ENCODE assay signal across 14 cellular contexts in the genomic region with DNA sequence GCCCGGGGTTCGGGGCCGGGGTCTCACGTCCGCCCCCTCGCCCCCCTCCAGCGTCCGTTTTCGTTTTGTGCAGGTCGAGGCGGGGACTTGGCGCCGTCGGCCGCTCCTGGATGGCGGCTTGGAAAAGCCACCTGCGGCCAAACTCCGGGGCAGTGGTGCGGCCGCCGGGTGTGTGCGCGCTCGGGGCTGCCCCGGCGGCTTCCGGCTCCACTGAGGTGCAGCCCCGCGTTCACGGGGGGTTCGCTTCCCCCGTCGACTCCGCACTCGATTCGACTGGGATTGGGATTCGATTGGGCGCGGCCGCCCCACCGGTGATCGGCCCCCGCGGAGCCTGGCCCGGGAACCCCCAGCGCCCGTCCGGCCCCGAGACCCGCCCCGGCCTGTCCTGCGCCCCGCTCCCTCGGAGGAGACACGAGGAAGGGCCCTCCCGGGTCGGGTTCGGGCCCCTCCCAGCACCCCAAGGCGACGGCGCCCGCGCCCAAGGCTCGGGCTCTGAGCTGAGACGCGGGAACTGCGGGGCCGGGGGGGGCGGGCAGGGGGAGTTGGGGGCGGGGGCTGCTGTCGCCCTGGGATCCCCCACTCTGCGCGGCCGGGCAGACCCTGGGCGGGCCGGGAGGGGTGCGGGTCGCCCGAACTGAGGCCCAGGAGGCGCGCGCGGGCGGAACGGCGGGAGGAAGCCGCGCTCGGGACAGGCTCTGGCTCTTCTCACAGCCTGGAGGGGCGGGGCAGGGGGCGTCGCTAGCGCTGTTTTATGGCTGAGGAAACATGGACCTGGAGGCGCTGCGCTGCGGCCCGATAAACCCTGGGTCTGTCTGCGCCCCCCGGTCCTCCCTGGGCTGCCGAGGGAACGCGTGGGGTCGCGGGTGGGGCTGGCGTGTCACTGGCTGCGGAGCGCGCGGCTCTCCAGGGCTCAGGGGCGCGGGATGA. TPM values are rescaled to one million over a fixed set of nuclear protein-coding genes. Genes with fewer than 3 reads are reported as not detected.
DNase-seq lines count a peak whose midpoint lies in the region; ATAC-seq and TF ChIP-seq lines count a peak whose summit lies in the region.
"Had no signal": no experiment of that assay in that cellular context is flagged by ENCODE, and none has a peak within 500 bp of the region (broad histone marks: within the 10 kb centered on the region; RNA-seq: fewer than 3 reads in every experiment).

No MANE protein-coding gene starts in this region.

- H3K9me3 ChIP-seq in iPS-15b (ENCODE audit: control insufficient read depth, insufficient read depth, low read length) (no peaks in the 10 kb centered on the region), smooth muscle cell (replicated peaks; ENCODE audit: low read depth) (no peaks in the 10 kb centered on the region), body of pancreas (no peaks in the 10 kb centered on the region), SJCRH30 (replicated peaks) (no peaks in the 10 kb centered on the region)

- TF ChIP-seq CTCF in smooth muscle cell (IDR thresholded peaks at IDR 0.05; ENCODE audit: borderline replicate concordance, insufficient read depth, poor library complexity, severe bottlenecking): no peak
- TF ChIP-seq CTCF in body of pancreas (IDR thresholded peaks at IDR 0.05): no peak

- H3K4me3 ChIP-seq in iPS-15b (ENCODE audit: low read depth, low read length) (peak overlapping the region; percentile 8), smooth muscle cell (no peak overlapping the region), body of pancreas (no peak overlapping the region), SJCRH30 (no peak overlapping the region)
- H3K4me3 ChIP-seq: ovary, SJSA1 had no signal

- TF ChIP-seq POLR2A in body of pancreas (IDR thresholded peaks at IDR 0.05): no peak

- intact Hi-C loops in body of pancreas (cut with DNase I): loop anchor here (10.0 kb wide), 1 partner anchor 133 kb away; no protein-coding TSS in a partner anchor

- WGBS in smooth muscle cell (ENCODE audit: low lambda C conversion rate): 6% methylated on average over 46 of the region's 111 CpGs
- WGBS in body of pancreas, 2 donors: 2% methylated on average over 56 of the region's 111 CpGs; no CpG with 5 or more reads in 1 of the 2 donors

- H3K4me1 ChIP-seq in iPS-15b (ENCODE audit: control insufficient read depth, insufficient read depth, low read length): peaks cover 4% of the 10 kb centered on the region
- no peaks in the 10 kb centered on the region for H3K4me1 ChIP-seq in smooth muscle cell (ENCODE audit: low read depth)
- peaks cover 26% of the 10 kb centered on the region for H3K4me1 ChIP-seq in body of pancreas
- no peaks in the 10 kb centered on the region for H3K4me1 ChIP-seq in SJCRH30

- H3K27me3 ChIP-seq in iPS-15b (ENCODE audit: control insufficient read depth, insufficient read depth, low read length) (peaks cover 52% of the 10 kb centered on the region), smooth muscle cell (ENCODE audit: low read depth) (peaks cover 85% of the 10 kb centered on the region), body of pancreas (peaks cover 0 to 33% of the 10 kb centered on the region in 2 donors), SJCRH30 (no peaks in the 10 kb centered on the region)

- peaks cover 40% of the 10 kb centered on the region for H4K20me1 ChIP-seq in smooth muscle cell (ENCODE audit: low read depth)

- DNase-seq in NCI-H2227 (lab: John Stamatoyannopoulos, UW; ENCODE audit: unreplicated experiment): peak; percentile 22
- DNase-seq in NCI-H2227 treated with DMSO at 0.1 percent for 48 hours (lab: John Stamatoyannopoulos, UW): no peak
- DNase-seq in NCI-H748 (lab: John Stamatoyannopoulos, UW; ENCODE audit: unreplicated experiment): peak; percentile 30
- DNase-seq in smooth muscle cell (lab: John Stamatoyannopoulos, UW; ENCODE audit: unreplicated experiment): no peak
- no peak for DNase-seq in body of pancreas
- DNase-seq in NCI-H1694 (lab: John Stamatoyannopoulos, UW): no peak
- no peak for DNase-seq in SJCRH30
- DNase-seq: DND-41, left ventricle myocardium superior, MM.1S, ovary had no signal

- H3K36me3 ChIP-seq in iPS-15b (ENCODE audit: control insufficient read depth, insufficient read depth, low read length) (no peaks in the 10 kb centered on the region), smooth muscle cell (ENCODE audit: low read depth) (no peaks in the 10 kb centered on the region), body of pancreas (replicated peaks in 1 of 2; ENCODE audit: insufficient read depth in 1 of 2, low read depth in 2 of 2) (peaks cover 0 to 2% of the 10 kb centered on the region in 2 donors), SJCRH30 (no peaks in the 10 kb centered on the region; the same call in 1 of the 2 replicates)
- H3K36me3 ChIP-seq: ovary had no signal

- H3K4me2 ChIP-seq in smooth muscle cell: peak overlapping the region; percentile 26

- H2AFZ ChIP-seq in smooth muscle cell (ENCODE audit: low read depth): no peak overlapping the region

- H3K79me2 ChIP-seq in smooth muscle cell (ENCODE audit: low read depth): no peaks in the 10 kb centered on the region

- H3K9ac ChIP-seq in iPS-15b (ENCODE audit: low read depth, low read length): no peak overlapping the region
- no peak overlapping the region for H3K9ac ChIP-seq in smooth muscle cell (ENCODE audit: low read depth)

- peaks cover 6% of the 10 kb centered on the region for H3F3A ChIP-seq in smooth muscle cell (ENCODE audit: low read depth)

- H3K27ac ChIP-seq in smooth muscle cell (ENCODE audit: low read depth): no peak overlapping the region
- no peak overlapping the region for H3K27ac ChIP-seq in body of pancreas
- no peak overlapping the region for H3K27ac ChIP-seq in SJCRH30
- H3K27ac ChIP-seq: ovary, SJSA1 had no signal

- no peak for ATAC-seq in body of pancreas
- ATAC-seq: activated CD4-positive, CD25-positive, alpha-beta regulatory T cell treated with anti-CD3 and anti-CD28 coated beads, Interleukin-2, amount 50 U/mL, for 24 hours had no signal

RNA-seq across cellular contexts. Expression of a gene that starts 1.6 kb away (rescaled TPM):
- not detected in 2 replicates for total RNA-seq in smooth muscle cell
- 8.1 and 12.7 TPM in 2 replicates for polyA plus RNA-seq in smooth muscle cell
- 1 to 10 TPM in 1 of 2 donors, not detected in 1; 2.1 TPM for total RNA-seq in body of pancreas
- total RNA-seq in SJCRH30 (2014; rRNA removed; shearing (Covaris generic)): not detected in 2 replicates
- total RNA-seq: left ventricle myocardium superior, ovary, SJSA1 had no signal
- polyA plus RNA-seq: ovary had no signal

Comparison
In these comparisons a context has a peak if more than half of its experiments do, and no peak if none do; other contexts are left out.
1. DNase-seq: peak in NCI-H2227 (single experiment) and NCI-H748 (single experiment); none in NCI-H2227 treated with DMSO at 0.1 percent for 48 hours (single experiment), smooth muscle cell (single experiment), body of pancreas (0 of 4), NCI-H1694 (single experiment) and SJCRH30 (0 of 2).